In genomic region chr4:183444953-183445543, GRCh38 we compare ENCODE assay signal across 1 cellular context.
TF ChIP-seq lines count a peak whose summit lies in the region.

No MANE protein-coding gene starts in this region.

TF ChIP-seq in HepG2, 621 proteins besides CTCF, POLR2A, EP300 and RAD21 (continued from another document and continues in another):
- TF ChIP-seq, protein P1, sequence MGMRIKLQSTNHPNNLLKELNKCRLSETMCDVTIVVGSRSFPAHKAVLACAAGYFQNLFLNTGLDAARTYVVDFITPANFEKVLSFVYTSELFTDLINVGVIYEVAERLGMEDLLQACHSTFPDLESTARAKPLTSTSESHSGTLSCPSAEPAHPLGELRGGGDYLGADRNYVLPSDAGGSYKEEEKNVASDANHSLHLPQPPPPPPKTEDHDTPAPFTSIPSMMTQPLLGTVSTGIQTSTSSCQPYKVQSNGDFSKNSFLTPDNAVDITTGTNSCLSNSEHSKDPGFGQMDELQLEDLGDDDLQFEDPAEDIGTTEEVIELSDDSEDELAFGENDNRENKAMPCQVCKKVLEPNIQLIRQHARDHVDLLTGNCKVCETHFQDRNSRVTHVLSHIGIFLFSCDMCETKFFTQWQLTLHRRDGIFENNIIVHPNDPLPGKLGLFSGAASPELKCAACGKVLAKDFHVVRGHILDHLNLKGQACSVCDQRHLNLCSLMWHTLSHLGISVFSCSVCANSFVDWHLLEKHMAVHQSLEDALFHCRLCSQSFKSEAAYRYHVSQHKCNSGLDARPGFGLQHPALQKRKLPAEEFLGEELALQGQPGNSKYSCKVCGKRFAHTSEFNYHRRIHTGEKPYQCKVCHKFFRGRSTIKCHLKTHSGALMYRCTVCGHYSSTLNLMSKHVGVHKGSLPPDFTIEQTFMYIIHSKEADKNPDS (CRISPR knock-in tag; IDR thresholded peaks at IDR 0.05), result 0 out of 2 replicates have a peak, but pooled peaks have one; percentile 3
- TF ChIP-seq ZBTB3 (CRISPR knock-in tag; IDR thresholded peaks at IDR 0.05; ENCODE audit: borderline replicate concordance, low read depth), result 0 out of 2 replicates have a peak, but pooled peaks have one; percentile 21
- TF ChIP-seq JARID2 (CRISPR knock-in tag; IDR thresholded peaks at IDR 0.05; ENCODE audit: insufficient replicate concordance), result no peak
- TF ChIP-seq NFYB (CRISPR knock-in tag; IDR thresholded peaks at IDR 0.05), result no peak
- no peak for TF ChIP-seq ZNF430 (CRISPR knock-in tag; IDR thresholded peaks at IDR 0.05)
- TF ChIP-seq, protein P2, sequence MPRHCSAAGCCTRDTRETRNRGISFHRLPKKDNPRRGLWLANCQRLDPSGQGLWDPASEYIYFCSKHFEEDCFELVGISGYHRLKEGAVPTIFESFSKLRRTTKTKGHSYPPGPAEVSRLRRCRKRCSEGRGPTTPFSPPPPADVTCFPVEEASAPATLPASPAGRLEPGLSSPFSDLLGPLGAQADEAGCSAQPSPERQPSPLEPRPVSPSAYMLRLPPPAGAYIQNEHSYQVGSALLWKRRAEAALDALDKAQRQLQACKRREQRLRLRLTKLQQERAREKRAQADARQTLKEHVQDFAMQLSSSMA (CRISPR knock-in tag; IDR thresholded peaks at IDR 0.05), result no peak
- 0 out of 2 replicates have a peak, but pooled peaks have one; percentile 7 for TF ChIP-seq ZNF589 (CRISPR knock-in tag; conservative IDR thresholded peaks at IDR 0.05)
- TF ChIP-seq ZNF569 (CRISPR knock-in tag; IDR thresholded peaks at IDR 0.05; ENCODE audit: borderline replicate concordance), result peak; percentile 8; the same call in 1 of the 2 replicates
- TF ChIP-seq ZNF263 (CRISPR knock-in tag; IDR thresholded peaks at IDR 0.05), result 0 out of 2 replicates have a peak, but pooled peaks have one; percentile 39
- no peak for TF ChIP-seq IKZF4 (CRISPR knock-in tag; IDR thresholded peaks at IDR 0.05; ENCODE audit: borderline replicate concordance, low read depth, not compliant biosample characterization)
- no peak for TF ChIP-seq IKZF5 (CRISPR knock-in tag; IDR thresholded peaks at IDR 0.05)
- TF ChIP-seq, protein P3, sequence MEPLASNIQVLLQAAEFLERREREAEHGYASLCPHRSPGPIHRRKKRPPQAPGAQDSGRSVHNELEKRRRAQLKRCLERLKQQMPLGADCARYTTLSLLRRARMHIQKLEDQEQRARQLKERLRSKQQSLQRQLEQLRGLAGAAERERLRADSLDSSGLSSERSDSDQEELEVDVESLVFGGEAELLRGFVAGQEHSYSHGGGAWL (CRISPR knock-in tag; IDR thresholded peaks at IDR 0.05), result peak; percentile 57; the same call in 1 of the 2 replicates
- TF ChIP-seq, protein P4, sequence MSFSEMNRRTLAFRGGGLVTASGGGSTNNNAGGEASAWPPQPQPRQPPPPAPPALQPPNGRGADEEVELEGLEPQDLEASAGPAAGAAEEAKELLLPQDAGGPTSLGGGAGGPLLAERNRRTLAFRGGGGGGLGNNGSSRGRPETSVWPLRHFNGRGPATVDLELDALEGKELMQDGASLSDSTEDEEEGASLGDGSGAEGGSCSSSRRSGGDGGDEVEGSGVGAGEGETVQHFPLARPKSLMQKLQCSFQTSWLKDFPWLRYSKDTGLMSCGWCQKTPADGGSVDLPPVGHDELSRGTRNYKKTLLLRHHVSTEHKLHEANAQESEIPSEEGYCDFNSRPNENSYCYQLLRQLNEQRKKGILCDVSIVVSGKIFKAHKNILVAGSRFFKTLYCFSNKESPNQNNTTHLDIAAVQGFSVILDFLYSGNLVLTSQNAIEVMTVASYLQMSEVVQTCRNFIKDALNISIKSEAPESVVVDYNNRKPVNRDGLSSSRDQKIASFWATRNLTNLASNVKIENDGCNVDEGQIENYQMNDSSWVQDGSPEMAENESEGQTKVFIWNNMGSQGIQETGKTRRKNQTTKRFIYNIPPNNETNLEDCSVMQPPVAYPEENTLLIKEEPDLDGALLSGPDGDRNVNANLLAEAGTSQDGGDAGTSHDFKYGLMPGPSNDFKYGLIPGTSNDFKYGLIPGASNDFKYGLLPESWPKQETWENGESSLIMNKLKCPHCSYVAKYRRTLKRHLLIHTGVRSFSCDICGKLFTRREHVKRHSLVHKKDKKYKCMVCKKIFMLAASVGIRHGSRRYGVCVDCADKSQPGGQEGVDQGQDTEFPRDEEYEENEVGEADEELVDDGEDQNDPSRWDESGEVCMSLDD (CRISPR knock-in tag; IDR thresholded peaks at IDR 0.05; ENCODE audit: borderline replicate concordance), result peak; percentile 44; the same call in 1 of the 2 replicates
- 0 out of 2 replicates have a peak, but pooled peaks have one; percentile 42 for TF ChIP-seq EEA1 (CRISPR knock-in tag; IDR thresholded peaks at IDR 0.05; ENCODE audit: borderline replicate concordance)
- TF ChIP-seq ZNF670 (CRISPR knock-in tag; IDR thresholded peaks at IDR 0.05; ENCODE audit: borderline replicate concordance), result peak; percentile 7; the same call in 1 of the 2 replicates
- TF ChIP-seq ZNF337 (CRISPR knock-in tag; IDR thresholded peaks at IDR 0.05; ENCODE audit: borderline replicate concordance, low read depth), result no peak
- 0 out of 2 replicates have a peak, but pooled peaks have one; percentile 18 for TF ChIP-seq MAF1 (CRISPR knock-in tag; IDR thresholded peaks at IDR 0.05; ENCODE audit: borderline replicate concordance)
- TF ChIP-seq ZNF317 (CRISPR knock-in tag; IDR thresholded peaks at IDR 0.05), result 0 out of 2 replicates have a peak, but pooled peaks have one; percentile 34
- no peak for TF ChIP-seq KLF11 (CRISPR knock-in tag; IDR thresholded peaks at IDR 0.05)
- TF ChIP-seq ARNTL (CRISPR knock-in tag; IDR thresholded peaks at IDR 0.05), result no peak
- TF ChIP-seq, protein P5, sequence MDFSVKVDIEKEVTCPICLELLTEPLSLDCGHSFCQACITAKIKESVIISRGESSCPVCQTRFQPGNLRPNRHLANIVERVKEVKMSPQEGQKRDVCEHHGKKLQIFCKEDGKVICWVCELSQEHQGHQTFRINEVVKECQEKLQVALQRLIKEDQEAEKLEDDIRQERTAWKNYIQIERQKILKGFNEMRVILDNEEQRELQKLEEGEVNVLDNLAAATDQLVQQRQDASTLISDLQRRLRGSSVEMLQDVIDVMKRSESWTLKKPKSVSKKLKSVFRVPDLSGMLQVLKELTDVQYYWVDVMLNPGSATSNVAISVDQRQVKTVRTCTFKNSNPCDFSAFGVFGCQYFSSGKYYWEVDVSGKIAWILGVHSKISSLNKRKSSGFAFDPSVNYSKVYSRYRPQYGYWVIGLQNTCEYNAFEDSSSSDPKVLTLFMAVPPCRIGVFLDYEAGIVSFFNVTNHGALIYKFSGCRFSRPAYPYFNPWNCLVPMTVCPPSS (IDR thresholded peaks at IDR 0.05), result no peak
- TF ChIP-seq MXD4 (CRISPR knock-in tag; IDR thresholded peaks at IDR 0.05), result no peak
- TF ChIP-seq ZSCAN31 (CRISPR knock-in tag; IDR thresholded peaks at IDR 0.05; ENCODE audit: low read depth), result no peak
- TF ChIP-seq ZNF678 (CRISPR knock-in tag; IDR thresholded peaks at IDR 0.05), result peak; percentile 14; the same call in 1 of the 2 replicates
- no peak for TF ChIP-seq HOXA3 (CRISPR knock-in tag; IDR thresholded peaks at IDR 0.05)
- 0 out of 2 replicates have a peak, but pooled peaks have one; percentile 15 for TF ChIP-seq TMF1 (CRISPR knock-in tag; IDR thresholded peaks at IDR 0.05; ENCODE audit: low read depth)
- TF ChIP-seq SIX1 (CRISPR knock-in tag; IDR thresholded peaks at IDR 0.05; ENCODE audit: borderline replicate concordance), result no peak
- TF ChIP-seq FOXO4 (CRISPR knock-in tag; conservative IDR thresholded peaks at IDR 0.05), result 0 out of 2 replicates have a peak, but pooled peaks have one; percentile 13
- TF ChIP-seq, protein P6, sequence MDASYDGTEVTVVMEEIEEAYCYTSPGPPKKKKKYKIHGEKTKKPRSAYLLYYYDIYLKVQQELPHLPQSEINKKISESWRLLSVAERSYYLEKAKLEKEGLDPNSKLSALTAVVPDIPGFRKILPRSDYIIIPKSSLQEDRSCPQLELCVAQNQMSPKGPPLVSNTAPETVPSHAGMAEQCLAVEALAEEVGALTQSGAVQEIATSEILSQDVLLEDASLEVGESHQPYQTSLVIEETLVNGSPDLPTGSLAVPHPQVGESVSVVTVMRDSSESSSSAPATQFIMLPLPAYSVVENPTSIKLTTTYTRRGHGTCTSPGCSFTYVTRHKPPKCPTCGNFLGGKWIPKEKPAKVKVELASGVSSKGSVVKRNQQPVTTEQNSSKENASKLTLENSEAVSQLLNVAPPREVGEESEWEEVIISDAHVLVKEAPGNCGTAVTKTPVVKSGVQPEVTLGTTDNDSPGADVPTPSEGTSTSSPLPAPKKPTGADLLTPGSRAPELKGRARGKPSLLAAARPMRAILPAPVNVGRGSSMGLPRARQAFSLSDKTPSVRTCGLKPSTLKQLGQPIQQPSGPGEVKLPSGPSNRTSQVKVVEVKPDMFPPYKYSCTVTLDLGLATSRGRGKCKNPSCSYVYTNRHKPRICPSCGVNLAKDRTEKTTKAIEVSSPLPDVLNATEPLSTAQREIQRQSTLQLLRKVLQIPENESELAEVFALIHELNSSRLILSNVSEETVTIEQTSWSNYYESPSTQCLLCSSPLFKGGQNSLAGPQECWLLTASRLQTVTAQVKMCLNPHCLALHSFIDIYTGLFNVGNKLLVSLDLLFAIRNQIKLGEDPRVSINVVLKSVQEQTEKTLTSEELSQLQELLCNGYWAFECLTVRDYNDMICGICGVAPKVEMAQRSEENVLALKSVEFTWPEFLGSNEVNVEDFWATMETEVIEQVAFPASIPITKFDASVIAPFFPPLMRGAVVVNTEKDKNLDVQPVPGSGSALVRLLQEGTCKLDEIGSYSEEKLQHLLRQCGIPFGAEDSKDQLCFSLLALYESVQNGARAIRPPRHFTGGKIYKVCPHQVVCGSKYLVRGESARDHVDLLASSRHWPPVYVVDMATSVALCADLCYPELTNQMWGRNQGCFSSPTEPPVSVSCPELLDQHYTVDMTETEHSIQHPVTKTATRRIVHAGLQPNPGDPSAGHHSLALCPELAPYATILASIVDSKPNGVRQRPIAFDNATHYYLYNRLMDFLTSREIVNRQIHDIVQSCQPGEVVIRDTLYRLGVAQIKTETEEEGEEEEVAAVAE (CRISPR knock-in tag; IDR thresholded peaks at IDR 0.05; ENCODE audit: borderline replicate concordance), result 0 out of 2 replicates have a peak, but pooled peaks have one; percentile 6
- TF ChIP-seq ZNF563 (CRISPR knock-in tag; IDR thresholded peaks at IDR 0.05), result peak; percentile 20; the same call in 1 of the 2 replicates
- peak; percentile 69; the same call in 1 of the 2 replicates for TF ChIP-seq ZNF274 (CRISPR knock-in tag; IDR thresholded peaks at IDR 0.05)
- 0 out of 2 replicates have a peak, but pooled peaks have one; percentile 14 for TF ChIP-seq ZNF234 (CRISPR knock-in tag; conservative IDR thresholded peaks at IDR 0.05)
- TF ChIP-seq ZNF777 (CRISPR knock-in tag; IDR thresholded peaks at IDR 0.05), result peak; percentile 1; the same call in 1 of the 2 replicates
- peak; percentile 77 for TF ChIP-seq NRL (CRISPR knock-in tag; IDR thresholded peaks at IDR 0.05; ENCODE audit: borderline replicate concordance)
